Comparison of ENCODE assay signal across 22 cellular contexts in the genomic region with DNA sequence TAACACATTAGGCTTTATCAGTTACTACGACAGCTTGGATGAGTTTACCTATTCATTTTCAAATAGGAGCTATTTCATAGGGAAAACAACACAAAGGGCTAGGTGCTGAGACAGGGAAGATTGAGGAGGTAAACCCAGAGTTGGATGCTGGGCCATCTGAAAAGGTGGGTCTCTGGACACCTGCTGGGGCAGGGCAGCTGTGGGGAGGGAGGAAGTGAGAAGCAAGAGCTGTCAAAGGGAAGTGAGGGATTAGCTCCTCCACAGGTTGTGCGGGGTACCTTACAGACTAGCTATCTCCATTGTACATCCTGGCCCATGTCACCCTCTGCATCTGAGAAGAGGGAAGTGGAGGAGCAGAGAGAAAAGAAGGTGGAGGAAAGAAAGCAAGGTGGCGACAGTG. TPM values are rescaled to one million over a fixed set of nuclear protein-coding genes. Genes with fewer than 3 reads are reported as not detected.
"Had no signal": no experiment of that assay in that cellular context is flagged by ENCODE, and none has a peak within 500 bp of the region (broad histone marks: within the 10 kb centered on the region; RNA-seq: fewer than 3 reads in every experiment).

No MANE protein-coding gene starts in this region.

- H3K27me3 ChIP-seq: body of pancreas, hepatocyte, neutrophil, tibial nerve had no signal

- H3K4me2 ChIP-seq: hepatocyte, smooth muscle cell had no signal

- H3K4me3 ChIP-seq: body of pancreas, dorsolateral prefrontal cortex, hepatocyte, smooth muscle cell, tibial nerve had no signal

- H3K79me2 ChIP-seq: hepatocyte, parathyroid adenoma had no signal

- H3K27ac Mint-ChIP-seq: activated naive CD8-positive, alpha-beta T cell; natural killer cell treated with Interleukin-12 subunit alpha and Interleukin-12 subunit beta and Interleukin-15 and Interleukin-18, amount 100 ng/mL, for 72 hours; stimulated activated effector memory CD8-positive, alpha-beta T cell treated with anti-CD3 and anti-CD28 coated beads, Interleukin-12 subunit alpha, Interleukin-12 subunit beta, amount 100 ng/mL, for 72 hours had no signal

- H2AFZ ChIP-seq: hepatocyte, parathyroid adenoma had no signal

- H3K4me1 Mint-ChIP-seq: stimulated activated effector memory CD8-positive, alpha-beta T cell treated with anti-CD3 and anti-CD28 coated beads, Interleukin-12 subunit alpha, Interleukin-12 subunit beta, amount 100 ng/mL, for 72 hours had no signal

- H3K9me3 Mint-ChIP-seq: natural killer cell treated with Interleukin-12 subunit alpha and Interleukin-12 subunit beta and Interleukin-15 and Interleukin-18, amount 100 ng/mL, for 72 hours; stimulated activated effector memory CD8-positive, alpha-beta T cell treated with anti-CD3 and anti-CD28 coated beads, Interleukin-12 subunit alpha, Interleukin-12 subunit beta, amount 100 ng/mL, for 72 hours had no signal

- DNase-seq: activated CD4-positive, alpha-beta T cell treated with anti-CD3 and anti-CD28 coated beads, Interleukin-2, amount 50 U/mL, for 4 hours; activated gamma-delta T cell treated with Interleukin-2 at 50 U/mL for 16 hours; amniotic stem cell; body of pancreas; dorsolateral prefrontal cortex; foreskin fibroblast; stimulated activated CD4-positive, alpha-beta T cell treated with anti-CD3 and anti-CD28 coated beads, Interleukin-4, amount 100 ng/mL, for 1 hour; SW 1271; T-helper 2 cell had no signal

- H3K36me3 ChIP-seq: neutrophil, tibial nerve had no signal

- ATAC-seq: body of pancreas; natural killer cell treated with Interleukin-12 subunit alpha and Interleukin-12 subunit beta and Interleukin-15 and Interleukin-18, amount 100 ng/mL, for 72 hours; sciatic nerve; stimulated activated effector memory CD8-positive, alpha-beta T cell treated with anti-CD3 and anti-CD28 coated beads, Interleukin-12 subunit alpha, Interleukin-12 subunit beta, amount 100 ng/mL, for 72 hours had no signal

- H3K9me3 ChIP-seq: body of pancreas, neutrophil, tibial nerve had no signal

- H3K27ac ChIP-seq: body of pancreas, dorsolateral prefrontal cortex, epithelial cell of prostate, hepatocyte, neutrophil, parathyroid adenoma, tibial nerve, VCaP had no signal

- H3K9ac ChIP-seq: parathyroid adenoma had no signal

- H3K4me1 ChIP-seq: parathyroid adenoma, tibial nerve had no signal

- H3K4me3 Mint-ChIP-seq: activated naive CD8-positive, alpha-beta T cell; natural killer cell treated with Interleukin-12 subunit alpha and Interleukin-12 subunit beta and Interleukin-15 and Interleukin-18, amount 100 ng/mL, for 72 hours; stimulated activated effector memory CD8-positive, alpha-beta T cell treated with anti-CD3 and anti-CD28 coated beads, Interleukin-12 subunit alpha, Interleukin-12 subunit beta, amount 100 ng/mL, for 72 hours had no signal

RNA-seq across cellular contexts. Expression of a gene that starts 48.9 kb away (rescaled TPM):
- total RNA-seq: activated CD8-positive, alpha-beta memory T cell treated with anti-CD3 and anti-CD28 coated beads for 36 hours; glomerular endothelial cell had no signal
